26 cellular contexts compared by ENCODE assay signal in genomic region chr22:45376009-45376408, GRCh38. TPM values are rescaled to one million over a fixed set of nuclear protein-coding genes. Genes with fewer than 3 reads are reported as not detected.
DNase-seq lines count a peak whose midpoint lies in the region; ATAC-seq and TF ChIP-seq lines count a peak whose summit lies in the region.
"Had no signal": no experiment of that assay in that cellular context is flagged by ENCODE, and none has a peak within 500 bp of the region (broad histone marks: within the 10 kb centered on the region; RNA-seq: fewer than 3 reads in every experiment).

No MANE protein-coding gene starts in this region.

- peaks cover 2% of the 10 kb centered on the region for H3K27me3 Mint-ChIP-seq in activated naive CD8-positive, alpha-beta T cell treated with anti-CD3 and anti-CD28 coated beads, Interleukin-2, amount 50 U/mL, for 24 hours
- H3K27me3 Mint-ChIP-seq in activated naive CD8-positive, alpha-beta T cell treated with anti-CD3 and anti-CD28 coated beads for 36 hours: no peaks in the 10 kb centered on the region
- H3K27me3 Mint-ChIP-seq in CD8-positive, alpha-beta T cell (ENCODE audit: low read depth): peaks cover under 1% of the 10 kb centered on the region
- peaks cover 7% of the 10 kb centered on the region for H3K27me3 Mint-ChIP-seq in WTC11 (ENCODE audit: low read depth)
- H3K27me3 Mint-ChIP-seq in naive thymus-derived CD4-positive, alpha-beta T cell: peaks cover 0 to 13% (median 0%) of the 10 kb centered on the region in 5 donors
- H3K27me3 Mint-ChIP-seq in progenitor cell of endocrine pancreas: no peaks in the 10 kb centered on the region

- H3K36me3 Mint-ChIP-seq in activated naive CD8-positive, alpha-beta T cell treated with anti-CD3 and anti-CD28 coated beads, Interleukin-2, amount 50 U/mL, for 24 hours (ENCODE audit: low read depth): no peaks in the 10 kb centered on the region
- no peaks in the 10 kb centered on the region for H3K36me3 Mint-ChIP-seq in activated naive CD8-positive, alpha-beta T cell treated with anti-CD3 and anti-CD28 coated beads for 36 hours
- H3K36me3 Mint-ChIP-seq in CD8-positive, alpha-beta T cell: no peaks in the 10 kb centered on the region
- H3K36me3 Mint-ChIP-seq in WTC11 (peaks cover 10% of the 10 kb centered on the region), progenitor cell of endocrine pancreas (ENCODE audit: insufficient read depth) (no peaks in the 10 kb centered on the region)
- no peaks in the 10 kb centered on the region for H3K36me3 Mint-ChIP-seq in naive thymus-derived CD4-positive, alpha-beta T cell
- H3K36me3 Mint-ChIP-seq: CD8-positive, alpha-beta memory T cell had no signal

- H3K4me3 ChIP-seq in CD8-positive, alpha-beta T cell (ENCODE audit: low read depth, low read length): no peak overlapping the region
- H3K4me3 ChIP-seq in naive thymus-derived CD4-positive, alpha-beta T cell (ENCODE audit: low read length): no peak overlapping the region
- H3K4me3 ChIP-seq: GM23338, left lung, tibial nerve had no signal

- H3K4me1 Mint-ChIP-seq in activated naive CD8-positive, alpha-beta T cell treated with anti-CD3 and anti-CD28 coated beads, Interleukin-2, amount 50 U/mL, for 24 hours: peaks cover 4% of the 10 kb centered on the region
- peaks cover 4% of the 10 kb centered on the region for H3K4me1 Mint-ChIP-seq in activated naive CD8-positive, alpha-beta T cell treated with anti-CD3 and anti-CD28 coated beads for 36 hours
- H3K4me1 Mint-ChIP-seq in CD8-positive, alpha-beta T cell (ENCODE audit: low read depth): no peaks in the 10 kb centered on the region
- H3K4me1 Mint-ChIP-seq in WTC11 (no peaks in the 10 kb centered on the region; the same call in 1 of the 2 replicates), progenitor cell of endocrine pancreas (ENCODE audit: low read depth) (no peaks in the 10 kb centered on the region)
- H3K4me1 Mint-ChIP-seq in naive thymus-derived CD4-positive, alpha-beta T cell: peaks cover 0 to 4% (median 0%) of the 10 kb centered on the region in 7 donors
- H3K4me1 Mint-ChIP-seq: CD8-positive, alpha-beta memory T cell; GM23338 had no signal

- no peaks in the 10 kb centered on the region for H3K36me3 ChIP-seq in CD8-positive, alpha-beta T cell (ENCODE audit: insufficient read depth, low read length)
- no peaks in the 10 kb centered on the region for H3K36me3 ChIP-seq in naive thymus-derived CD4-positive, alpha-beta T cell (ENCODE audit: control insufficient read depth in 2 of 3, insufficient read depth in 3 of 3, low read length in 3 of 3)
- H3K36me3 ChIP-seq: left lung, tibial nerve had no signal

- no peak overlapping the region for H3K27ac Mint-ChIP-seq in activated naive CD8-positive, alpha-beta T cell treated with anti-CD3 and anti-CD28 coated beads, Interleukin-2, amount 50 U/mL, for 24 hours
- H3K27ac Mint-ChIP-seq in activated naive CD8-positive, alpha-beta T cell treated with anti-CD3 and anti-CD28 coated beads for 36 hours: no peak overlapping the region
- H3K27ac Mint-ChIP-seq in CD8-positive, alpha-beta T cell: no peak overlapping the region
- no peak overlapping the region for H3K27ac Mint-ChIP-seq in WTC11
- no peak overlapping the region for H3K27ac Mint-ChIP-seq in naive thymus-derived CD4-positive, alpha-beta T cell
- no peak overlapping the region for H3K27ac Mint-ChIP-seq in progenitor cell of endocrine pancreas
- H3K27ac Mint-ChIP-seq: activated CD4-positive, alpha-beta T cell treated with anti-CD3 and anti-CD28 coated beads, Interleukin-2, amount 10 ng/mL, durations not matched to agents 7 days and 5 days; CD8-positive, alpha-beta memory T cell; GM23338 had no signal

- TF ChIP-seq CTCF in CD8-positive, alpha-beta T cell (IDR thresholded peaks at IDR 0.05): no peak
- no peak for TF ChIP-seq CTCF in WTC11 (IDR thresholded peaks at IDR 0.05)
- TF ChIP-seq CTCF in progenitor cell of endocrine pancreas (IDR thresholded peaks at IDR 0.05; ENCODE audit: unreplicated experiment): no peak

- POLR2A ChIA-PET in CD8-positive, alpha-beta T cell (lab: Charles Lee): no interaction called here
- POLR2A ChIA-PET in WTC11 (lab: Charles Lee): no interaction called here
- POLR2A ChIA-PET in naive thymus-derived CD4-positive, alpha-beta T cell (lab: Charles Lee): interaction anchor here (1.0 kb wide), 1 partner anchor 59 kb away, joined by 3 read pairs; no protein-coding TSS in a partner anchor

- H3K9me3 Mint-ChIP-seq in activated naive CD8-positive, alpha-beta T cell treated with anti-CD3 and anti-CD28 coated beads, Interleukin-2, amount 50 U/mL, for 24 hours: no peaks in the 10 kb centered on the region
- H3K9me3 Mint-ChIP-seq in activated naive CD8-positive, alpha-beta T cell treated with anti-CD3 and anti-CD28 coated beads for 36 hours: no peaks in the 10 kb centered on the region
- no peaks in the 10 kb centered on the region for H3K9me3 Mint-ChIP-seq in CD8-positive, alpha-beta T cell
- H3K9me3 Mint-ChIP-seq in WTC11 (peaks cover 38% of the 10 kb centered on the region), progenitor cell of endocrine pancreas (ENCODE audit: low read depth) (peaks cover 7% of the 10 kb centered on the region)
- no peaks in the 10 kb centered on the region for H3K9me3 Mint-ChIP-seq in naive thymus-derived CD4-positive, alpha-beta T cell
- H3K9me3 Mint-ChIP-seq: activated CD4-positive, alpha-beta T cell treated with anti-CD3 and anti-CD28 coated beads, Interleukin-2, amount 10 ng/mL, durations not matched to agents 7 days and 5 days; CD8-positive, alpha-beta memory T cell had no signal

- DNase-seq in activated naive CD8-positive, alpha-beta T cell treated with anti-CD3 and anti-CD28 coated beads, Interleukin-2, amount 50 U/mL, for 24 hours: no peak
- DNase-seq in activated naive CD8-positive, alpha-beta T cell treated with anti-CD3 and anti-CD28 coated beads for 36 hours: no peak
- no peak for DNase-seq in CD8-positive, alpha-beta T cell
- DNase-seq in WTC11 (ENCODE audit: low spot score) (no peak), progenitor cell of endocrine pancreas (ENCODE audit: low spot score, unreplicated experiment) (no peak)
- DNase-seq in naive thymus-derived CD4-positive, alpha-beta T cell: no peak
- DNase-seq: activated CD4-positive, alpha-beta T cell treated with anti-CD3 and anti-CD28 coated beads, Interleukin-2, amount 10 ng/mL, durations not matched to agents 7 days and 5 days; activated naive CD4-positive, alpha-beta T cell; activated T-cell treated with anti-CD3 and anti-CD28 coated beads, Interleukin-2, amount 50 U/mL, for 48 hours; amniotic stem cell; CD8-positive, alpha-beta memory T cell; mesenchymal stem cell; NCI-H1048; NCI-H1694 treated with DMSO at 0.1 percent for 48 hours; NCI-H510A; NK-92 treated with Interleukin-12 subunit alpha and Interleukin-12 subunit beta, amount 100 ng/mL, for 24 hours; nucleus accumbens; PC-3 had no signal

- intact Hi-C loops in CD8-positive, alpha-beta T cell (cut with DNase I, micrococcal nuclease): no loop called here
- intact Hi-C loops in naive thymus-derived CD4-positive, alpha-beta T cell (cut with micrococcal nuclease): no loop called here

- H3K27me3 ChIP-seq in CD8-positive, alpha-beta T cell (ENCODE audit: insufficient read depth, low read length): no peaks in the 10 kb centered on the region
- no peaks in the 10 kb centered on the region for H3K27me3 ChIP-seq in naive thymus-derived CD4-positive, alpha-beta T cell (ENCODE audit: control insufficient read depth in 2 of 2, insufficient read depth in 2 of 2, low read length in 2 of 2)
- H3K27me3 ChIP-seq: left lung, tibial nerve had no signal

- CTCF ChIA-PET in CD8-positive, alpha-beta T cell (lab: Charles Lee): no interaction called here
- CTCF ChIA-PET in WTC11 (lab: Charles Lee): interaction anchor here (0.6 kb wide), 1 partner anchor 741 kb away, joined by 3 read pairs; no protein-coding TSS in a partner anchor
- CTCF ChIA-PET in naive thymus-derived CD4-positive, alpha-beta T cell (lab: Charles Lee): interaction anchor here (1.1 kb wide), 1 partner anchor 18 kb away, joined by 3 read pairs; no protein-coding TSS in a partner anchor

- no peaks in the 10 kb centered on the region for H3K9me3 ChIP-seq in CD8-positive, alpha-beta T cell (ENCODE audit: low read length)
- no peaks in the 10 kb centered on the region for H3K9me3 ChIP-seq in naive thymus-derived CD4-positive, alpha-beta T cell (ENCODE audit: control insufficient read depth in 2 of 3, low read length in 3 of 3)
- H3K9me3 ChIP-seq: left lung, tibial nerve had no signal

- H3K4me3 Mint-ChIP-seq in activated naive CD8-positive, alpha-beta T cell treated with anti-CD3 and anti-CD28 coated beads, Interleukin-2, amount 50 U/mL, for 24 hours: no peak overlapping the region
- no peak overlapping the region for H3K4me3 Mint-ChIP-seq in activated naive CD8-positive, alpha-beta T cell treated with anti-CD3 and anti-CD28 coated beads for 36 hours
- no peak overlapping the region for H3K4me3 Mint-ChIP-seq in CD8-positive, alpha-beta T cell
- no peak overlapping the region for H3K4me3 Mint-ChIP-seq in WTC11
- no peak overlapping the region for H3K4me3 Mint-ChIP-seq in naive thymus-derived CD4-positive, alpha-beta T cell
- H3K4me3 Mint-ChIP-seq in progenitor cell of endocrine pancreas (ENCODE audit: low read depth): no peak overlapping the region
- H3K4me3 Mint-ChIP-seq: activated CD4-positive, alpha-beta T cell treated with anti-CD3 and anti-CD28 coated beads, Interleukin-2, amount 10 ng/mL, durations not matched to agents 7 days and 5 days; CD8-positive, alpha-beta memory T cell; GM23338 had no signal

- peak; percentile 43 for ATAC-seq in activated naive CD8-positive, alpha-beta T cell treated with anti-CD3 and anti-CD28 coated beads, Interleukin-2, amount 50 U/mL, for 24 hours
- peak; percentile 58 for ATAC-seq in GM21390 (IDR thresholded peaks at IDR 0.05; ENCODE audit: unreplicated experiment)
- ATAC-seq in HG03565 (IDR thresholded peaks at IDR 0.05; ENCODE audit: unreplicated experiment): peak; percentile 57
- ATAC-seq in CD8-positive, alpha-beta T cell: no peak
- ATAC-seq in WTC11: no peak
- no peak for ATAC-seq in naive thymus-derived CD4-positive, alpha-beta T cell
- ATAC-seq: GM23338, PC-3 had no signal

- H3K4me1 ChIP-seq in CD8-positive, alpha-beta T cell (ENCODE audit: insufficient read depth, low read length): no peaks in the 10 kb centered on the region
- H3K4me1 ChIP-seq in naive thymus-derived CD4-positive, alpha-beta T cell (ENCODE audit: control insufficient read depth in 2 of 2, insufficient read depth in 2 of 2, low read length in 2 of 2): no peaks in the 10 kb centered on the region
- H3K4me1 ChIP-seq: tibial nerve had no signal

- no peak overlapping the region for H3K27ac ChIP-seq in CD8-positive, alpha-beta T cell (ENCODE audit: low read depth, low read length)
- no peak overlapping the region for H3K27ac ChIP-seq in naive thymus-derived CD4-positive, alpha-beta T cell (ENCODE audit: low read depth, low read length)
- H3K27ac ChIP-seq: left lung, tibial nerve, VCaP had no signal

RNA-seq across cellular contexts. Expression of gene SMC1B, which starts 37.4 kb away (rescaled TPM):
- 1 to 10 TPM; 2.1 TPM for total RNA-seq in activated naive CD8-positive, alpha-beta T cell treated with anti-CD3 and anti-CD28 coated beads for 36 hours
- not detected for total RNA-seq in CD8-positive, alpha-beta T cell
- 0.07 to 0.18 TPM (median 0.11 TPM) in 3 replicates for total RNA-seq in WTC11 (2021)
- total RNA-seq in naive thymus-derived CD4-positive, alpha-beta T cell: under 1 TPM in 2 of 5 experiments, not detected in 3; 0.11 to 0.70 TPM
- polyA plus RNA-seq in naive thymus-derived CD4-positive, alpha-beta T cell: not detected
- total RNA-seq in progenitor cell of endocrine pancreas: not detected in 2 replicates
- total RNA-seq: G401, GM23338, LHCN-M2, tibial nerve had no signal
- polyA plus RNA-seq: CD8-positive, alpha-beta memory T cell had no signal

RNA-seq across cellular contexts. Expression of gene RIBC2, which starts 37.5 kb away (rescaled TPM):
- total RNA-seq in activated naive CD8-positive, alpha-beta T cell treated with anti-CD3 and anti-CD28 coated beads for 36 hours: 1 to 10 TPM; 8.2 to 9.2 TPM
- total RNA-seq in CD8-positive, alpha-beta T cell: under 1 TPM; 0.67 to 0.98 TPM
- 1.7 to 2.4 TPM (median 2.4 TPM) in 3 replicates for total RNA-seq in WTC11 (2021)
- total RNA-seq in naive thymus-derived CD4-positive, alpha-beta T cell: 1 to 10 TPM in 2 of 5 experiments, under 1 TPM in 1, not detected in 2; 0.59 to 9.5 (median 1.4) TPM
- polyA plus RNA-seq in naive thymus-derived CD4-positive, alpha-beta T cell: not detected
- 6.7 and 7.0 TPM in 2 replicates for total RNA-seq in progenitor cell of endocrine pancreas

Comparison
In these comparisons a context has a peak if more than half of its experiments do, and no peak if none do; other contexts are left out.
1. ATAC-seq: peak in activated naive CD8-positive, alpha-beta T cell treated with anti-CD3 and anti-CD28 coated beads, Interleukin-2, amount 50 U/mL, for 24 hours (single experiment), GM21390 (single experiment) and HG03565 (single experiment); none in CD8-positive, alpha-beta T cell (single experiment), WTC11 (single experiment) and naive thymus-derived CD4-positive, alpha-beta T cell (single experiment).